In the genomic region with DNA sequence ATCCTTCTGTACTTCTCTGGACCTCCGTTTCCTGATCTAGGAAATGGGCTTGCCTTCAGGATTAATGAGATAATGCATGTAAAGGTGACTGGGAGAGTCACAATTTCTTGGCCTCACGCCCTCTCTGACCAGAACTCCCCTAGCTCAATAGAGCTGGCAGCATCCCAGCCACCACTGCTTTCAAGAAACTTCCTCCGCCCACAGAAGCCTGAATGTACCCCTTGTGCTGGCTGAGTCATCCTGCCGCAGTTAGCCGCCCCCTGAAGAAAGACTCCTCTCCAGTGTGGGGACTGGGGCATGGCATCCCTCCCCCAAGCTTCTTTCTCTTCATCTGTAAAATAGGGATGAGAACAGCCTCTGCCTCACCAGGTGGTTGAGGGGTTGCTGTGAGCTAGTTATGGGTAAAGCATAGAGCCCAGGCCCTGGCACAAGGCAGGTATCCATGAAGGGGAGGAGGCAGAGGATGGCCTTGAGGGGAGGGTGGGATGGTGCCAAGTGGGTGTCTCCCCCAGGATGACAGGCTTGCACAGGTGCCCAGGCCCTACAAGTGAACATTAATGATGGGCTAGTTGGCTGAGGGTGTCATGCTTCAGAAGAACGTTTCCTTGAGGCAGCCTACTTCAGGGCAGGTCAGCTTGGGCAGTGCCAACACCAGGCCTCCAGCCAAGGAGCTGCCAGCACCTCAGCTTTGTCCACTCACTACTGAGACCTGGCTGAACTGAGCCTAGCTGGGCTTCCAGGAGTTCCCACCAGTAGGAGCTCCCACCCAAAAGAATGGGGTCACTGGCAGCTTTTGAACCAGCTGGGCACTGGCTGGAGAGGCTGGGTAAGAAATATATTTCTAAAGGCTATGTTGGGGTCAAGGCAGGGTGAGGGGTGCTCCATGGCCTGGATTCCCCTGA, we compare ENCODE assay signal across 8 cellular contexts. TPM values are rescaled to one million over a fixed set of nuclear protein-coding genes. Genes with fewer than 3 reads are reported as not detected.
DNase-seq lines count a peak whose midpoint lies in the region; ATAC-seq and TF ChIP-seq lines count a peak whose summit lies in the region.

No MANE protein-coding gene starts in this region.

- H3K27me3 ChIP-seq in WERI-Rb-1 (ENCODE audit: insufficient read depth, low read depth, severe bottlenecking): no peaks in the 10 kb centered on the region
- no peaks in the 10 kb centered on the region for H3K27me3 ChIP-seq in prostate gland (replicated peaks; ENCODE audit: insufficient read depth)

- no peak for TF ChIP-seq CTCF in WERI-Rb-1 (IDR thresholded peaks at IDR 0.05; ENCODE audit: low read depth, low read length)
- no peak for TF ChIP-seq CTCF in prostate gland (IDR thresholded peaks at IDR 0.05)

- peaks cover 2% of the 10 kb centered on the region for H3K9me3 ChIP-seq in WERI-Rb-1 (ENCODE audit: severe bottlenecking)
- H3K9me3 ChIP-seq in prostate gland: no peaks in the 10 kb centered on the region

- H3K36me3 ChIP-seq in WERI-Rb-1 (no peaks in the 10 kb centered on the region), prostate gland (no peaks in the 10 kb centered on the region)

- ATAC-seq in HG02623 (IDR thresholded peaks at IDR 0.05; ENCODE audit: unreplicated experiment): peak; percentile 55

- intact Hi-C loops in prostate gland (cut with DNase I): loop anchor here (1.0 to 10.0 kb wide), 2 partner anchors 32 to 626 kb away; a partner anchor contains a TSS

- H3K4me1 ChIP-seq in prostate gland (replicated peaks): peaks cover 23% of the 10 kb centered on the region

- WGBS in prostate gland: 25% methylated on average over 6 of the region's 6 CpGs

- TF ChIP-seq POLR2A in erythroblast (IDR thresholded peaks at IDR 0.05; ENCODE audit: low read length) (no peak), prostate gland (IDR thresholded peaks at IDR 0.05) (no peak)

- H3K4me3 ChIP-seq in WERI-Rb-1 (ENCODE audit: low read depth, low read length) (no peak overlapping the region), prostate gland (no peak overlapping the region)

- H3K27ac ChIP-seq in WERI-Rb-1: no peak overlapping the region
- H3K27ac ChIP-seq in prostate gland: peak overlapping the region; percentile 88 to 91

- DNase-seq in COLO829 (ENCODE audit: low spot score) (peak; percentile 82), WERI-Rb-1 (peak; percentile 3), erythroblast (lab: John Stamatoyannopoulos, UW) (peak; percentile 20 to 42), prostate gland (ENCODE audit: low spot score) (no peak), NCI-H1092 (lab: John Stamatoyannopoulos, UW) (no peak), NOMO-1 treated with dmso at 0.1 percent for 144 hours (lab: John Stamatoyannopoulos, UW; ENCODE audit: unreplicated experiment) (no peak), COLO668 (lab: John Stamatoyannopoulos, UW; ENCODE audit: unreplicated experiment) (no peak)

RNA-seq across cellular contexts. Expression of a gene that starts 3.5 kb away (rescaled TPM):
- total RNA-seq in prostate gland: 10 to 100 TPM; 35.9 to 50.2 TPM

RNA-seq across cellular contexts. Expression of a gene that starts 33.2 kb away (rescaled TPM):
- total RNA-seq in prostate gland: 1 to 10 TPM; 5.5 to 8.2 TPM

RNA-seq across cellular contexts. Expression of a gene that starts 33.3 kb away (rescaled TPM):
- 10 to 100 TPM; 16.8 to 18.0 TPM for total RNA-seq in prostate gland

Comparison
In these comparisons a context has a peak if more than half of its experiments do, and no peak if none do; other contexts are left out.
1. DNase-seq: peak in COLO829 (single experiment), WERI-Rb-1 (single experiment) and erythroblast (2 of 2); none in prostate gland (single experiment), NCI-H1092 (single experiment), NOMO-1 treated with dmso at 0.1 percent for 144 hours (single experiment) and COLO668 (single experiment).